8 cellular contexts compared by ENCODE assay signal in genomic region chr1:7470904-7471638, GRCh38.
A peak's percentile ranks its signal among the peaks of the same experiment; 100 is the strongest.
DNase-seq lines count a peak whose midpoint lies in the region; ATAC-seq and TF ChIP-seq lines count a peak whose summit lies in the region.

No MANE protein-coding gene starts in this region.

- POLR2A ChIA-PET in AG04450 (lab: Yijun Ruan, JAX) = interaction anchor here (1.0 to 1.4 kb wide), 2 partner anchors 8 to 172 kb away, joined by 4 to 8 read pairs; no protein-coding TSS in a partner anchor
- POLR2A ChIA-PET in IMR-90 (lab: Charles Lee; ENCODE audit: unreplicated experiment) = interaction anchor here (0.6 to 1.0 kb wide), 2 partner anchors 8 to 13 kb away, joined by 3 to 4 read pairs; no protein-coding TSS in a partner anchor
- POLR2A ChIA-PET in CD4-positive, alpha-beta T cell (lab: Charles Lee) = no interaction called here

- H3K27me3 ChIP-seq in AG04450 (ENCODE audit: control insufficient read depth, insufficient read depth, low read length) (no peaks in the 10 kb centered on the region), IMR-90 (ENCODE audit: control insufficient read depth, insufficient read depth, low read length) (no peaks in the 10 kb centered on the region)
- no peaks in the 10 kb centered on the region for H3K27me3 ChIP-seq in CD4-positive, alpha-beta T cell (ENCODE audit: control insufficient read depth, insufficient read depth, low read length)

- TF ChIP-seq POLR2A in IMR-90 (IDR thresholded peaks at IDR 0.05; ENCODE audit: low read depth, low read length) = 0 out of 2 replicates have a peak, but pooled peaks have one; percentile 19

- H3K79me1 ChIP-seq in IMR-90 (ENCODE audit: low read depth in 1 of 2, low read length in 2 of 2) = 0 out of 4 replicates have a peak, but pooled peaks cover 0 to 11% of the 10 kb centered on the region in 2 experiments

- H2AK9ac ChIP-seq in IMR-90 (replicated peaks; ENCODE audit: low read depth, low read length, poor library complexity) = peak overlapping the region; percentile 98

- no peaks in the 10 kb centered on the region for H3K4me1 Mint-ChIP-seq in CD4-positive, alpha-beta T cell (ENCODE audit: low read depth)

- H3K4me3 Mint-ChIP-seq in CD4-positive, alpha-beta T cell = no peak overlapping the region

- peak overlapping the region; percentile 96 for H2AFZ ChIP-seq in IMR-90 (replicated peaks; ENCODE audit: low read length, poor library complexity)

- dilution Hi-C loops in IMR-90 (cut with HindIII; ENCODE audit: low sequenced_read_pairs, unreplicated experiment) = no loop called here

- H3K18ac ChIP-seq in IMR-90 (ENCODE audit: low read depth, low read length) = peak overlapping the region; percentile 91

- H2BK120ac ChIP-seq in IMR-90 (ENCODE audit: low read depth, low read length) = peak overlapping the region; percentile 97

- no peaks in the 10 kb centered on the region for H3K9me3 Mint-ChIP-seq in CD4-positive, alpha-beta T cell

- intact Hi-C loops in IMR-90 (cut with micrococcal nuclease) = loop anchor here (5.0 to 10.0 kb wide), 3 partner anchors 69 to 676 kb away; no protein-coding TSS in a partner anchor
- intact Hi-C loops in CD4-positive, alpha-beta T cell (cut with DNase I, micrococcal nuclease) = no loop called here

- peak overlapping the region; percentile 99 for H2BK5ac ChIP-seq in IMR-90 (ENCODE audit: low read depth, low read length, poor library complexity, severe bottlenecking)

- H3K4ac ChIP-seq in IMR-90 (ENCODE audit: low read depth, low read length) = peak overlapping the region; percentile 100

- CTCF ChIA-PET in AG04450 (lab: Charles Lee) (interaction anchor here (0.8 to 1.3 kb wide), 3 partner anchors 17 to 769 kb away, joined by 3 to 7 read pairs (median 3); no protein-coding TSS in a partner anchor), IMR-90 (lab: Yijun Ruan, JAX) (interaction anchor here (0.9 kb wide), 1 partner anchor 14 kb away, joined by 4 read pairs; no protein-coding TSS in a partner anchor)
- CTCF ChIA-PET in CD4-positive, alpha-beta T cell (lab: Charles Lee) = no interaction called here

- H3K9ac ChIP-seq in IMR-90 (ENCODE audit: low read depth, low read length) = peak overlapping the region; percentile 64

- peak overlapping the region; percentile 95 for H2BK20ac ChIP-seq in IMR-90 (ENCODE audit: low read depth, low read length)

- peak overlapping the region; percentile 99 for H2AK5ac ChIP-seq in IMR-90 (ENCODE audit: low read depth, low read length)

- H3K4me3 ChIP-seq in AG04450 (ENCODE audit: low read depth, low read length) (no peak overlapping the region), IMR-90 (ENCODE audit: insufficient read depth, low read depth, low read length) (no peak overlapping the region), choroid plexus epithelial cell (ENCODE audit: low read depth, low read length) (no peak overlapping the region), mesodermal cell (ENCODE audit: extremely low read depth, insufficient read depth, low read length, poor library complexity, severe bottlenecking) (no peak overlapping the region)

- H3K27ac ChIP-seq in AG04450 (ENCODE audit: low read depth, low read length) (peak overlapping the region; percentile 97), IMR-90 (ENCODE audit: insufficient read depth, low read length) (peak overlapping the region; percentile 97), mesodermal cell (ENCODE audit: low read depth, low read length, severe bottlenecking) (peak overlapping the region; percentile 75)
- H3K27ac ChIP-seq in CD4-positive, alpha-beta T cell (ENCODE audit: low read depth, low read length) = no peak overlapping the region

- no TSS peak for BruUV-seq in IMR-90 (replicated peaks; lab: Mats Ljungman, UMichigan)

- H4K5ac ChIP-seq in IMR-90 (ENCODE audit: low read depth, low read length) = peak overlapping the region; percentile 95

- peak overlapping the region; percentile 95 for H3K14ac ChIP-seq in IMR-90 (replicated peaks; ENCODE audit: low read depth, low read length)

- peaks cover 12% of the 10 kb centered on the region for H3K9me3 ChIP-seq in AG04450 (ENCODE audit: control insufficient read depth, insufficient read depth, low read length)
- no peaks in the 10 kb centered on the region for H3K9me3 ChIP-seq in IMR-90 (ENCODE audit: control insufficient read depth, insufficient read depth, low read length)
- no peaks in the 10 kb centered on the region for H3K9me3 ChIP-seq in mesodermal cell (ENCODE audit: control insufficient read depth, low read length)
- no peaks in the 10 kb centered on the region for H3K9me3 ChIP-seq in CD4-positive, alpha-beta T cell (ENCODE audit: control insufficient read depth, low read length)

- peaks cover 28% of the 10 kb centered on the region for H3K4me1 ChIP-seq in IMR-90 (ENCODE audit: control insufficient read depth, insufficient read depth, low read length)
- peaks cover 33% of the 10 kb centered on the region for H3K4me1 ChIP-seq in mesodermal cell (ENCODE audit: control insufficient read depth, insufficient read depth, low read length, poor library complexity, severe bottlenecking)

- H4K20me1 ChIP-seq in IMR-90 (ENCODE audit: insufficient read depth, low read length) = no peaks in the 10 kb centered on the region

- peak overlapping the region; percentile 88 for H3K56ac ChIP-seq in IMR-90 (ENCODE audit: extremely low read depth, insufficient read depth, low read length)

- peaks cover 31% of the 10 kb centered on the region for H3K9me1 ChIP-seq in IMR-90 (ENCODE audit: insufficient read depth, low read length)

- no peaks in the 10 kb centered on the region for H3K27me3 Mint-ChIP-seq in CD4-positive, alpha-beta T cell

- no peak for TF ChIP-seq CTCF in AG04450 (IDR thresholded peaks at IDR 0.05; ENCODE audit: low read depth, low read length)
- TF ChIP-seq CTCF in IMR-90 (conservative IDR thresholded peaks at IDR 0.05; ENCODE audit: low read depth, low read length) = no peak
- no peak for TF ChIP-seq CTCF in choroid plexus epithelial cell (conservative IDR thresholded peaks at IDR 0.05; ENCODE audit: low read depth, low read length)
- no peak for TF ChIP-seq CTCF in CD4-positive, alpha-beta T cell (IDR thresholded peaks at IDR 0.05)

- ATAC-seq in IMR-90 (ENCODE audit: low read depth) (peak; percentile 79), HG03097 (IDR thresholded peaks at IDR 0.05; ENCODE audit: low FRiP score, unreplicated experiment) (no peak), GM18519 (IDR thresholded peaks at IDR 0.05; ENCODE audit: low FRiP score, unreplicated experiment) (no peak)
- no peak for ATAC-seq in CD4-positive, alpha-beta T cell (ENCODE audit: poor library complexity)

- no peaks in the 10 kb centered on the region for H3K36me3 Mint-ChIP-seq in CD4-positive, alpha-beta T cell (ENCODE audit: low read depth)

- H2BK15ac ChIP-seq in IMR-90 (ENCODE audit: low read depth, low read length) = peak overlapping the region; percentile 97; the same call in 2 of the 3 replicates

- peak overlapping the region; percentile 99 for H4K91ac ChIP-seq in IMR-90 (ENCODE audit: insufficient read depth, low read depth, low read length)

- peak; percentile 98 for DNase-seq in AG04450 (ENCODE audit: low read depth, low spot score)
- peak; percentile 99 for DNase-seq in IMR-90
- peak; percentile 98 for DNase-seq in choroid plexus epithelial cell (ENCODE audit: low read depth)
- DNase-seq in CD4-positive, alpha-beta T cell = no peak
- DNase-seq in NCI-H82 treated with DMSO at 0.1 percent for 48 hours (lab: John Stamatoyannopoulos, UW; ENCODE audit: unreplicated experiment) = no peak

- no peak overlapping the region for H3K27ac Mint-ChIP-seq in CD4-positive, alpha-beta T cell

- H3K4me2 ChIP-seq in IMR-90 (ENCODE audit: low read depth, low read length) = no peak overlapping the region

- peak overlapping the region; percentile 90 for H3K23ac ChIP-seq in IMR-90 (ENCODE audit: low read depth, low read length)

- H4K8ac ChIP-seq in IMR-90 (ENCODE audit: low read depth in 2 of 2, low read length in 2 of 2) = peak overlapping the region; percentile 98

- TF ChIP-seq RAD21 in IMR-90 (IDR thresholded peaks at IDR 0.05; ENCODE audit: low read length) = peak; percentile 36

- WGBS in IMR-90 (ENCODE audit: extremely low coverage in 2 of 2, insufficient read length in 1 of 2), 2 experiments = 2% methylated on average over 8 of the region's 12 CpGs; no CpG with 5 or more reads in 1 of the 2 experiments
- WGBS in mesodermal cell (ENCODE audit: insufficient coverage in 2 of 2), 2 experiments = 88 to 89% methylated on average over 11 to 12 of the region's 12 CpGs

- H3K36me3 ChIP-seq in IMR-90 (ENCODE audit: control insufficient read depth, insufficient read depth, low read length) (no peaks in the 10 kb centered on the region), mesodermal cell (ENCODE audit: control insufficient read depth, insufficient read depth, low read length) (no peaks in the 10 kb centered on the region)

- in situ Hi-C loops in IMR-90 (cut with MboI; ENCODE audit: low sequenced_read_pairs) = no loop called here

TF ChIP-seq in IMR-90, 13 proteins besides CTCF, POLR2A, EP300 and RAD21 (continues in another document):
- TF ChIP-seq ELK1 (IDR thresholded peaks at IDR 0.05; ENCODE audit: borderline replicate concordance, low read depth, low read length) = no peak
- no peak for TF ChIP-seq MXI1 (IDR thresholded peaks at IDR 0.05; ENCODE audit: borderline replicate concordance, low read depth, low read length)
- TF ChIP-seq CEBPB (IDR thresholded peaks at IDR 0.05; ENCODE audit: low read depth, low read length) = no peak
- no peak for TF ChIP-seq RCOR1 (IDR thresholded peaks at IDR 0.05; ENCODE audit: insufficient replicate concordance, low read length)
- no peak for TF ChIP-seq RFX5 (IDR thresholded peaks at IDR 0.05; ENCODE audit: low read depth, low read length)
- TF ChIP-seq FOS (IDR thresholded peaks at IDR 0.05; ENCODE audit: low read depth, low read length) = peak; percentile 94
- no peak for TF ChIP-seq MAFK (IDR thresholded peaks at IDR 0.05; ENCODE audit: low read depth, low read length)
- peak; percentile 13; the same call in 1 of the 2 replicates for TF ChIP-seq SMC3 (IDR thresholded peaks at IDR 0.05; ENCODE audit: low read depth, low read length)
- TF ChIP-seq NFE2L2 (IDR thresholded peaks at IDR 0.05; ENCODE audit: low read depth, low read length) = 0 out of 2 replicates have a peak, but pooled peaks have one; percentile 8
- TF ChIP-seq BHLHE40 (IDR thresholded peaks at IDR 0.05; ENCODE audit: low read depth, low read length) = peak; percentile 54
- TF ChIP-seq MAZ (IDR thresholded peaks at IDR 0.05; ENCODE audit: borderline replicate concordance, low read depth, low read length) = peak; percentile 44; the same call in 1 of the 2 replicates
- TF ChIP-seq CHD1 (IDR thresholded peaks at IDR 0.05; ENCODE audit: low read depth, low read length) = no peak

Comparison
In these comparisons a context has a peak if more than half of its experiments do, and no peak if none do; other contexts are left out.
1. DNase-seq: peak in AG04450 (single experiment), IMR-90 (single experiment) and choroid plexus epithelial cell (single experiment); none in CD4-positive, alpha-beta T cell (0 of 10) and NCI-H82 treated with DMSO at 0.1 percent for 48 hours (single experiment).